ENCODE assay signal across 8 cellular contexts in genomic region chr2:126886201-126886905, GRCh38. TPM values are rescaled to one million over a fixed set of nuclear protein-coding genes. Genes with fewer than 3 reads are reported as not detected.
DNase-seq lines count a peak whose midpoint lies in the region; TF ChIP-seq lines count a peak whose summit lies in the region.

No MANE protein-coding gene starts in this region.

- H3K36me3 ChIP-seq in GM23248 (ENCODE audit: low read depth) (no peaks in the 10 kb centered on the region), right atrium auricular region (no peaks in the 10 kb centered on the region), rectal smooth muscle tissue (ENCODE audit: control insufficient read depth, insufficient read depth, low read length) (no peaks in the 10 kb centered on the region)

- H3K9ac ChIP-seq in GM23248 (no peak overlapping the region), rectal smooth muscle tissue (ENCODE audit: low read length) (no peak overlapping the region)

- peak overlapping the region; percentile 51; the same call in 1 of the 2 replicates for H3K4me3 ChIP-seq in GM23248
- peak overlapping the region in 1 of 2 donors; percentile 42 for H3K4me3 ChIP-seq in right atrium auricular region
- peak overlapping the region; percentile 52 for H3K4me3 ChIP-seq in rectal smooth muscle tissue (ENCODE audit: low read length)

- no peaks in the 10 kb centered on the region for H3K79me2 ChIP-seq in GM23248 (ENCODE audit: insufficient read depth)

- no peaks in the 10 kb centered on the region for H3K4me1 ChIP-seq in GM23248 (ENCODE audit: insufficient read depth)
- H3K4me1 ChIP-seq in right atrium auricular region, result peaks cover 0 to 10% of the 10 kb centered on the region in 2 donors
- no peaks in the 10 kb centered on the region for H3K4me1 ChIP-seq in rectal smooth muscle tissue (ENCODE audit: control insufficient read depth, insufficient read depth, low read length)

- H4K20me1 ChIP-seq in GM23248 (ENCODE audit: insufficient read depth), result no peaks in the 10 kb centered on the region

- no peaks in the 10 kb centered on the region for H3F3A ChIP-seq in GM23248 (ENCODE audit: insufficient read depth)

- H3K9me2 ChIP-seq in GM23248 (ENCODE audit: insufficient read depth), result no peaks in the 10 kb centered on the region

- peak overlapping the region; percentile 23 for H3K4me2 ChIP-seq in GM23248 (ENCODE audit: unreplicated experiment)

- peak; percentile 82 for DNase-seq in GM03348 (ENCODE audit: low spot score)
- DNase-seq in GM23248, result peak; percentile 70
- DNase-seq in M059J (ENCODE audit: low read depth), result peak; percentile 26
- peak; percentile 34 for DNase-seq in activated naive CD4-positive, alpha-beta T cell treated with anti-CD3 and anti-CD28 coated beads, Interleukin-2, amount 50 U/mL, for 16 hours
- no peak for DNase-seq in right atrium auricular region (ENCODE audit: low spot score)
- no peak for DNase-seq in AML-193 (lab: John Stamatoyannopoulos, UW)
- DNase-seq in OCI-M2 (lab: John Stamatoyannopoulos, UW; ENCODE audit: unreplicated experiment), result no peak

- H3K27me3 ChIP-seq in GM23248 (replicated peaks; ENCODE audit: insufficient read depth), result peaks cover 7% of the 10 kb centered on the region; the same call in 1 of the 2 replicates
- H3K27me3 ChIP-seq in right atrium auricular region, result no peaks in the 10 kb centered on the region
- no peaks in the 10 kb centered on the region for H3K27me3 ChIP-seq in rectal smooth muscle tissue (ENCODE audit: control insufficient read depth, insufficient read depth, low read length)

- H2AFZ ChIP-seq in GM23248, result peak overlapping the region; percentile 66

- peak; percentile 22 to 78 for TF ChIP-seq CTCF in right atrium auricular region (IDR thresholded peaks at IDR 0.05)

- H3K27ac ChIP-seq in GM23248, result no peak overlapping the region
- H3K27ac ChIP-seq in right atrium auricular region, result no peak overlapping the region
- H3K27ac ChIP-seq in rectal smooth muscle tissue (ENCODE audit: low read depth, low read length), result no peak overlapping the region

- no peaks in the 10 kb centered on the region for H3K9me3 ChIP-seq in GM23248 (ENCODE audit: low read depth)
- no peaks in the 10 kb centered on the region for H3K9me3 ChIP-seq in right atrium auricular region

- 10 to 15% methylated on average over 19 to 30 of the region's 40 CpGs for WGBS in GM23248 (ENCODE audit: low coverage in 1 of 2, low lambda C conversion rate in 2 of 2, missing lambda C conversion rate in 2 of 2), 2 experiments

- in situ Hi-C loops in GM23248 (cut with MboI), result no loop called here

RNA-seq across cellular contexts. Expression of gene TEX51, which starts 12.3 kb away (rescaled TPM):
- not detected in 2 replicates for total RNA-seq in GM23248 (2014; rRNA removed; shearing (Covaris generic))
- polyA plus RNA-seq in GM23248 (2016; fragmentation: Nextera tagmentation; extraction: Ambion mirVana), result not detected in 2 replicates
- total RNA-seq in M059J (2014; rRNA removed; shearing (Covaris generic)), result not detected in 2 replicates
- not detected for total RNA-seq in right atrium auricular region

Comparison
In these comparisons a context has a peak if more than half of its experiments do, and no peak if none do; other contexts are left out.
1. DNase-seq: peak in GM03348 (single experiment), GM23248 (single experiment), M059J (single experiment) and activated naive CD4-positive, alpha-beta T cell treated with anti-CD3 and anti-CD28 coated beads, Interleukin-2, amount 50 U/mL, for 16 hours (single experiment); none in right atrium auricular region (single experiment), AML-193 (0 of 2) and OCI-M2 (single experiment).